26 cellular contexts compared by ENCODE assay signal in the genomic region with DNA sequence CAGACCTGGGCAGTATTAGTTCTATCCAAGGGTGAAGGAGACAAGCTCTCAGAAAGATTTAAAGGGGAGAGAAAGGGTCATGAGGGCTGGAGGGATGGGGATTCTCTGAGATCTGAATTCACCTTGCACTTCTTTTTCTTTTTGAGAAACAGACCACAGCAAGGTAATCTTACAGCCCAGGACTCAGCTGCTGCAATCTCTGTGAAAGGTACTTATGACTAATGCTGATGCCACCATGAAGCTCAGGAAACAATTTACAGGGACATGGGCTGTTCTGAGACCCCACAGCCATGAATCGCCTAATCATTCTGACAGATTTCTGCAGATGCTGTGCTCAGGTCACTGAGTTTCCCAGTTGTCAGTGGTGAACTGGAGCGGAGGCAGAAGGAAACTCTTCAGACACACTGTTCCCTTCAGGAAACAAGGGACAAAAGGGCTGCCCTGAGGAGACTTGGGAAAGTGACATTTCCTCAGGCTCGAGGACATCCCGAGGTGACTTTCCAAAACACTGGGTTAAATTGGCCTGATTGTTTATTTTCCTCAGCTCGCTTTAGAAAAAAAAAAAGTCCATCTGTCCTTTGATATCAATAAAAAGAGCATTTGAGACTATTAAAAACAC.
"Had no signal": no experiment of that assay in that cellular context is flagged by ENCODE, and none has a peak within 500 bp of the region (broad histone marks: within the 10 kb centered on the region; RNA-seq: fewer than 3 reads in every experiment).

No MANE protein-coding gene starts in this region.

- DNase-seq: activated CD8-positive, alpha-beta memory T cell treated with anti-CD3 and anti-CD28 coated beads for 24 hours; activated CD8-positive, alpha-beta memory T cell treated with anti-CD3 and anti-CD28 coated beads, Interleukin-2, amount 50 U/mL, for 48 hours; activated naive CD4-positive, alpha-beta T cell; activated T-cell treated with anti-CD3 and anti-CD28 coated beads, Interleukin-2, amount 50 U/mL, for 4 hours; colonic mucosa; dorsolateral prefrontal cortex; effector memory CD8-positive, alpha-beta T cell; midbrain; natural killer cell; ovary; small intestine; stimulated activated CD4-positive, alpha-beta T cell treated with anti-CD3 and anti-CD28 coated beads, Interleukin-2, amount 100 ng/mL, for 24 hours; stomach; T1000; transverse colon; uterus had no signal

- H3K4me3 Mint-ChIP-seq: activated naive CD8-positive, alpha-beta T cell; activated T-cell treated with anti-CD3 and anti-CD28 coated beads, Interleukin-2, amount 50 U/mL, for 4 hours; effector memory CD8-positive, alpha-beta T cell; natural killer cell; stimulated activated memory B cell treated with anti-CD40 and anti-IgM and Interleukin-4, amounts not matched to agents 10 μg/mL and 1 μg/mL and 100 μg/mL, for 72 hours; WTC11 had no signal

- H3K36me3 ChIP-seq: breast epithelium, colonic mucosa, gastroesophageal sphincter, neutrophil, ovary, prostate gland, stomach, transverse colon, uterus had no signal

- H3K27ac ChIP-seq: breast epithelium, colonic mucosa, dorsolateral prefrontal cortex, gastroesophageal sphincter, neutrophil, ovary, prostate gland, stomach, transverse colon had no signal

- ATAC-seq: activated T-cell treated with anti-CD3 and anti-CD28 coated beads, Interleukin-2, amount 50 U/mL, for 4 hours; effector memory CD8-positive, alpha-beta T cell; gastroesophageal sphincter; left lobe of liver; natural killer cell; sciatic nerve; stimulated activated memory B cell treated with anti-CD40 and anti-IgM and Interleukin-4, amounts not matched to agents 10 μg/mL and 1 μg/mL and 100 μg/mL, for 72 hours; WTC11 had no signal

- H3K36me3 Mint-ChIP-seq: activated naive CD8-positive, alpha-beta T cell; natural killer cell; stimulated activated memory B cell treated with anti-CD40 and anti-IgM and Interleukin-4, amounts not matched to agents 10 μg/mL and 1 μg/mL and 100 μg/mL, for 72 hours had no signal

- H3K27me3 Mint-ChIP-seq: effector memory CD8-positive, alpha-beta T cell; stimulated activated memory B cell treated with anti-CD40 and anti-IgM and Interleukin-4, amounts not matched to agents 10 μg/mL and 1 μg/mL and 100 μg/mL, for 72 hours had no signal

- H3K27me3 ChIP-seq: breast epithelium, colonic mucosa, dorsolateral prefrontal cortex, gastroesophageal sphincter, neutrophil, ovary, stomach, transverse colon, uterus had no signal

- H3K27ac Mint-ChIP-seq: activated naive CD8-positive, alpha-beta T cell; activated T-helper 2 cell treated with anti-CD3 and anti-CD28 coated beads, Interferon-gamma antibody, Interleukin-2, Interleukin-4, amounts not matched to agents 10 μg/mL and 5 μg/mL and 100 μg/mL, durations not matched to agents 14 hours and 24 hours and 36 hours; effector memory CD8-positive, alpha-beta T cell; natural killer cell; stimulated activated memory B cell treated with anti-CD40 and anti-IgM and Interleukin-4, amounts not matched to agents 10 μg/mL and 1 μg/mL and 100 μg/mL, for 72 hours; WTC11 had no signal

- H3K4me1 Mint-ChIP-seq: natural killer cell; stimulated activated memory B cell treated with anti-CD40 and anti-IgM and Interleukin-4, amounts not matched to agents 10 μg/mL and 1 μg/mL and 100 μg/mL, for 72 hours; WTC11 had no signal

- H3K4me3 ChIP-seq: breast epithelium, colonic mucosa, dorsolateral prefrontal cortex, gastroesophageal sphincter, ovary, prostate gland, stomach, transverse colon, uterus had no signal

- H3K4me1 ChIP-seq: breast epithelium, colonic mucosa, prostate gland, uterus had no signal
